16 cellular contexts compared by ENCODE assay signal in the genomic region with DNA sequence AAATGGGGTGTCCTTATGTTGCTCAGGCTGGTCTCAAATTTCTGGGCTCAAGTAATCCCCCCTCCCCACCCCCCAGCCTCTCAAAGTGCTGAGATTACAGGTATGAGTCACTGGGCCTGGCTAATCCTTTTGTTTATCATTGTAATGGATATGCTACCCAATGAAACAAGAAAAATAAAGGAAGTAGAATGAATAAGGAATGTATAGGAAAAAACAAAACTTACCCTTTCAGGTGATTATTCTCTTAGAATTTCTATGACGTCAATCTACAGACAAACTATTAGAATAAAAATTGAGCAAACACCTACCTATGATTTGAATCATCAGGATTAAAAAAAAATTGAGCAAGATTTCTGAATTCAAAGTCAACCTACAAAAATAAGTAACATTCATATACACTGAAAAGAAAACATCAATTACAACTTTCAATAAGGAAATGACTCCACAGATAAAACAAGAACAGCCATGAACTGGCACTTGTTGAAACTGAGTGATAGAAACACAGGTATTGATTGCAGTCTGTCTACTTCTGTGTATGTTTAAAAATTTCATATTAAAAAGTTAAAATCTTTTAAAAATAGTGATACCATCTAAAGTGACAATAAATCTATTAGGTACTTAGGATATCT. TPM values are rescaled to one million over a fixed set of nuclear protein-coding genes. Genes with fewer than 3 reads are reported as not detected.
"Had no signal": no experiment of that assay in that cellular context is flagged by ENCODE, and none has a peak within 500 bp of the region (broad histone marks: within the 10 kb centered on the region; RNA-seq: fewer than 3 reads in every experiment).

No MANE protein-coding gene starts in this region.

- H3K4me1 Mint-ChIP-seq: activated CD4-positive, alpha-beta T cell treated with anti-CD3 and anti-CD28 coated beads, Interleukin-2, amount 10 ng/mL, durations not matched to agents 24 days and 14 days; activated naive CD8-positive, alpha-beta T cell treated with anti-CD3 and anti-CD28 coated beads, Interleukin-2, amount 50 U/mL, for 24 hours; central memory CD8-positive, alpha-beta T cell; immature natural killer cell; naive thymus-derived CD4-positive, alpha-beta T cell had no signal

- H3K27me3 Mint-ChIP-seq: activated CD4-positive, alpha-beta T cell treated with anti-CD3 and anti-CD28 coated beads, Interleukin-2, amount 10 ng/mL, durations not matched to agents 24 days and 14 days; central memory CD8-positive, alpha-beta T cell had no signal

- H3K4me3 Mint-ChIP-seq: activated CD4-positive, alpha-beta T cell treated with anti-CD3 and anti-CD28 coated beads, Interleukin-2, amount 10 ng/mL, durations not matched to agents 24 days and 14 days; activated naive CD8-positive, alpha-beta T cell treated with anti-CD3 and anti-CD28 coated beads, Interleukin-2, amount 50 U/mL, for 24 hours; activated T-helper 1 cell treated with anti-CD3 and anti-CD28 coated beads, Interleukin-12 subunit alpha, Interleukin-12 subunit beta, Interleukin-2, Interleukin-4 antibody, amounts not matched to agents 30 ng/mL and 10 ng/mL and 1 ng/mL, durations not matched to agents 14 hours and 24 hours and 36 hours; central memory CD8-positive, alpha-beta T cell; immature natural killer cell; naive thymus-derived CD4-positive, alpha-beta T cell; T-helper 1 cell treated with Interleukin-12 subunit alpha and Interleukin-12 subunit beta and Interleukin-4 antibody, amounts not matched to agents 30 μg/mL and 1 μg/mL, for 36 hours; WTC11 had no signal

- ATAC-seq: activated naive CD8-positive, alpha-beta T cell treated with anti-CD3 and anti-CD28 coated beads, Interleukin-2, amount 50 U/mL, for 24 hours; naive thymus-derived CD4-positive, alpha-beta T cell; right cardiac atrium; stimulated activated naive CD8-positive, alpha-beta T cell treated with anti-CD3 and anti-CD28 coated beads, Interleukin-15, Interleukin-2, amounts not matched to agents 100 U/mL and 50 U/mL, for 24 hours; upper lobe of right lung; WTC11 had no signal

- H3K4me3 ChIP-seq: dorsolateral prefrontal cortex, esophagus muscularis mucosa, spleen, upper lobe of right lung had no signal

- H3K9me3 Mint-ChIP-seq: activated CD4-positive, alpha-beta T cell treated with anti-CD3 and anti-CD28 coated beads, Interleukin-2, amount 10 ng/mL, durations not matched to agents 24 days and 14 days had no signal

- H3K36me3 ChIP-seq: esophagus muscularis mucosa, spleen, upper lobe of right lung had no signal

- H3K27ac Mint-ChIP-seq: activated CD4-positive, alpha-beta T cell treated with anti-CD3 and anti-CD28 coated beads, Interleukin-2, amount 10 ng/mL, durations not matched to agents 24 days and 14 days; activated naive CD8-positive, alpha-beta T cell treated with anti-CD3 and anti-CD28 coated beads, Interleukin-2, amount 50 U/mL, for 24 hours; activated T-helper 1 cell treated with anti-CD3 and anti-CD28 coated beads, Interleukin-12 subunit alpha, Interleukin-12 subunit beta, Interleukin-2, Interleukin-4 antibody, amounts not matched to agents 30 ng/mL and 10 ng/mL and 1 ng/mL, durations not matched to agents 14 hours and 24 hours and 36 hours; immature natural killer cell; naive thymus-derived CD4-positive, alpha-beta T cell; T-helper 1 cell treated with Interleukin-12 subunit alpha and Interleukin-12 subunit beta and Interleukin-4 antibody, amounts not matched to agents 30 μg/mL and 1 μg/mL, for 36 hours; WTC11 had no signal

- H3K9me3 ChIP-seq: upper lobe of right lung had no signal

- H3K36me3 Mint-ChIP-seq: immature natural killer cell had no signal

- DNase-seq: activated CD4-positive, alpha-beta T cell treated with anti-CD3 and anti-CD28 coated beads, Interleukin-2, amount 10 ng/mL, durations not matched to agents 24 days and 14 days; activated naive CD4-positive, alpha-beta T cell treated with Interleukin-2 at 50 U/mL for 16 hours; activated naive CD8-positive, alpha-beta T cell treated with anti-CD3 and anti-CD28 coated beads, Interleukin-2, amount 50 U/mL, for 24 hours; dorsolateral prefrontal cortex; immature natural killer cell; left colon; naive thymus-derived CD4-positive, alpha-beta T cell; right cardiac atrium; spleen; stimulated activated naive CD8-positive, alpha-beta T cell treated with anti-CD3 and anti-CD28 coated beads, Interleukin-15, Interleukin-2, amounts not matched to agents 100 U/mL and 50 U/mL, for 24 hours; upper lobe of right lung had no signal

- H3K4me1 ChIP-seq: esophagus muscularis mucosa, spleen, upper lobe of right lung had no signal

- H3K27ac ChIP-seq: dorsolateral prefrontal cortex, esophagus muscularis mucosa, spleen, upper lobe of right lung had no signal

- H3K27me3 ChIP-seq: dorsolateral prefrontal cortex, esophagus muscularis mucosa, spleen, upper lobe of right lung had no signal

RNA-seq across cellular contexts. Expression of gene ADAM12, which starts 12.2 kb away (rescaled TPM):
- total RNA-seq: activated CD4-positive, alpha-beta T cell treated with anti-CD3 and anti-CD28 coated beads, Interleukin-2, amount 10 ng/mL, durations not matched to agents 24 days and 14 days; activated T-helper 1 cell treated with anti-CD3 and anti-CD28 coated beads, Interleukin-12 subunit alpha, Interleukin-12 subunit beta, Interleukin-2, Interleukin-4 antibody, amounts not matched to agents 30 ng/mL and 10 ng/mL and 1 ng/mL, durations not matched to agents 14 hours and 24 hours and 36 hours had no signal
